In genomic region chrX:129783176-129783776, GRCh38 we compare ENCODE assay signal across 16 cellular contexts. TPM values are rescaled to one million over a fixed set of nuclear protein-coding genes. Genes with fewer than 3 reads are reported as not detected.
DNase-seq lines count a peak whose midpoint lies in the region; ATAC-seq and TF ChIP-seq lines count a peak whose summit lies in the region.
"Had no signal": no experiment of that assay in that cellular context is flagged by ENCODE, and none has a peak within 500 bp of the region (broad histone marks: within the 10 kb centered on the region; RNA-seq: fewer than 3 reads in every experiment).

No MANE protein-coding gene starts in this region.

- TF ChIP-seq CTCF in HEK293 (tag by site-specific recombination; IDR thresholded peaks at IDR 0.05) (no peak), WERI-Rb-1 (IDR thresholded peaks at IDR 0.05; ENCODE audit: low read depth, low read length) (no peak)

- peak overlapping the region; percentile 91 for H3K27ac Mint-ChIP-seq in activated CD4-positive, alpha-beta T cell treated with anti-CD3 and anti-CD28 coated beads for 36 hours
- peak overlapping the region; percentile 93 for H3K27ac Mint-ChIP-seq in activated naive CD4-positive, alpha-beta T cell treated with anti-CD3 and anti-CD28 coated beads, Interleukin-2, amount 50 U/mL, for 24 hours
- H3K27ac Mint-ChIP-seq in natural killer cell treated with Interleukin-12 subunit alpha and Interleukin-12 subunit beta and Interleukin-15 and Interleukin-18, amount 100 ng/mL, for 72 hours, result peak overlapping the region; percentile 91 to 96
- H3K27ac Mint-ChIP-seq: nephron had no signal

- H2AFZ ChIP-seq in mesenchymal stem cell (ENCODE audit: low read depth, low read length), result no peak overlapping the region

- no peak overlapping the region for H3K9ac ChIP-seq in mesenchymal stem cell (ENCODE audit: low read length)

- H3K27me3 ChIP-seq in WERI-Rb-1 (ENCODE audit: insufficient read depth, low read depth, severe bottlenecking), result peaks cover 5% of the 10 kb centered on the region
- H3K27me3 ChIP-seq in mesenchymal stem cell (ENCODE audit: control insufficient read depth in 1 of 2, insufficient read depth in 1 of 2, low read length in 2 of 2), result peaks cover 0 to 37% of the 10 kb centered on the region in 2 experiments
- H3K27me3 ChIP-seq: Peyer's patch, transverse colon had no signal

- H3K36me3 ChIP-seq in HEK293 (ENCODE audit: control insufficient read depth in 2 of 2, insufficient read depth in 1 of 2, low read length in 2 of 2) (no peaks in the 10 kb centered on the region), WERI-Rb-1 (no peaks in the 10 kb centered on the region), mesenchymal stem cell (ENCODE audit: control insufficient read depth in 1 of 2, insufficient read depth in 2 of 2, low read depth in 1 of 2, low read length in 2 of 2) (no peaks in the 10 kb centered on the region)
- H3K36me3 ChIP-seq: Peyer's patch, transverse colon had no signal

- peak overlapping the region; percentile 79 for H3K4me3 Mint-ChIP-seq in activated CD4-positive, alpha-beta T cell treated with anti-CD3 and anti-CD28 coated beads for 36 hours
- H3K4me3 Mint-ChIP-seq in activated naive CD4-positive, alpha-beta T cell treated with anti-CD3 and anti-CD28 coated beads, Interleukin-2, amount 50 U/mL, for 24 hours, result peak overlapping the region; percentile 91
- H3K4me3 Mint-ChIP-seq in natural killer cell treated with Interleukin-12 subunit alpha and Interleukin-12 subunit beta and Interleukin-15 and Interleukin-18, amount 100 ng/mL, for 72 hours, result peak overlapping the region; percentile 95
- H3K4me3 Mint-ChIP-seq: nephron had no signal

- H3K4me1 Mint-ChIP-seq in activated CD4-positive, alpha-beta T cell treated with anti-CD3 and anti-CD28 coated beads for 36 hours, result peaks cover 54% of the 10 kb centered on the region
- peaks cover 66% of the 10 kb centered on the region for H3K4me1 Mint-ChIP-seq in activated naive CD4-positive, alpha-beta T cell treated with anti-CD3 and anti-CD28 coated beads, Interleukin-2, amount 50 U/mL, for 24 hours
- H3K4me1 Mint-ChIP-seq in natural killer cell treated with Interleukin-12 subunit alpha and Interleukin-12 subunit beta and Interleukin-15 and Interleukin-18, amount 100 ng/mL, for 72 hours (ENCODE audit: low read depth in 2 of 2), result peaks cover 58 to 69% of the 10 kb centered on the region in 2 donors

- H2BK120ac ChIP-seq in mesenchymal stem cell (ENCODE audit: low read depth, low read length), result no peak overlapping the region

- WGBS in mesenchymal stem cell, result 93% methylated on average over 13 of the region's 13 CpGs

- no peaks in the 10 kb centered on the region for H3K79me1 ChIP-seq in mesenchymal stem cell (replicated peaks; ENCODE audit: low read length, poor library complexity, severe bottlenecking)

- H2BK5ac ChIP-seq in mesenchymal stem cell (ENCODE audit: low read depth, low read length, poor library complexity, severe bottlenecking), result no peak overlapping the region

- intact Hi-C loops in activated CD4-positive, alpha-beta T cell treated with anti-CD3 and anti-CD28 coated beads for 36 hours (cut with DNase I, micrococcal nuclease), result loop anchor here (5.0 kb wide), 3 partner anchors 199 to 1119 kb away; partner anchors contain the start of genes BCORL1 (in 1 of the 2), ENOX2 (in 1 of the 2) and RAB33A (in 1 of the 2)

- H3K27ac ChIP-seq in HEK293 (ENCODE audit: extremely low read depth, low read depth, low read length) (no peak overlapping the region), WERI-Rb-1 (no peak overlapping the region), mesenchymal stem cell (ENCODE audit: low read length, poor library complexity, severe bottlenecking) (no peak overlapping the region)
- H3K27ac ChIP-seq: epithelial cell of prostate had no signal

- H3K4me3 ChIP-seq in HEK293 (ENCODE audit: low read depth, low read length), result no peak overlapping the region
- H3K4me3 ChIP-seq in WERI-Rb-1 (ENCODE audit: low read depth, low read length), result no peak overlapping the region
- no peak overlapping the region for H3K4me3 ChIP-seq in mesenchymal stem cell (ENCODE audit: insufficient read depth in 1 of 2, low read depth in 1 of 2, low read length in 2 of 2)
- H3K4me3 ChIP-seq: transverse colon had no signal

- no peak overlapping the region for H2BK15ac ChIP-seq in mesenchymal stem cell (ENCODE audit: low read depth, poor library complexity, severe bottlenecking)

- H3K36me3 Mint-ChIP-seq in activated CD4-positive, alpha-beta T cell treated with anti-CD3 and anti-CD28 coated beads for 36 hours (ENCODE audit: low read depth), result peaks cover 73% of the 10 kb centered on the region
- H3K36me3 Mint-ChIP-seq in activated naive CD4-positive, alpha-beta T cell treated with anti-CD3 and anti-CD28 coated beads, Interleukin-2, amount 50 U/mL, for 24 hours, result peaks cover 11% of the 10 kb centered on the region
- peaks cover 14% of the 10 kb centered on the region for H3K36me3 Mint-ChIP-seq in natural killer cell treated with Interleukin-12 subunit alpha and Interleukin-12 subunit beta and Interleukin-15 and Interleukin-18, amount 100 ng/mL, for 72 hours

- no peak overlapping the region for H3K18ac ChIP-seq in mesenchymal stem cell (ENCODE audit: low read depth in 1 of 2, low read length in 2 of 2)

- H3K4me2 ChIP-seq in mesenchymal stem cell (ENCODE audit: low read length, poor library complexity, severe bottlenecking), result no peak overlapping the region

- H3K14ac ChIP-seq in mesenchymal stem cell (ENCODE audit: low read length in 2 of 2), result no peak overlapping the region

- no peaks in the 10 kb centered on the region for H3K27me3 Mint-ChIP-seq in activated CD4-positive, alpha-beta T cell treated with anti-CD3 and anti-CD28 coated beads for 36 hours
- H3K27me3 Mint-ChIP-seq in activated naive CD4-positive, alpha-beta T cell treated with anti-CD3 and anti-CD28 coated beads, Interleukin-2, amount 50 U/mL, for 24 hours, result no peaks in the 10 kb centered on the region
- no peaks in the 10 kb centered on the region for H3K27me3 Mint-ChIP-seq in natural killer cell treated with Interleukin-12 subunit alpha and Interleukin-12 subunit beta and Interleukin-15 and Interleukin-18, amount 100 ng/mL, for 72 hours

- no peak overlapping the region for H3K23ac ChIP-seq in mesenchymal stem cell (ENCODE audit: low read length in 2 of 2)

- H4K8ac ChIP-seq in mesenchymal stem cell (ENCODE audit: low read length), result no peak overlapping the region

- ATAC-seq in activated CD4-positive, alpha-beta T cell treated with anti-CD3 and anti-CD28 coated beads for 36 hours, result peak; percentile 5
- no peak for ATAC-seq in natural killer cell treated with Interleukin-12 subunit alpha and Interleukin-12 subunit beta and Interleukin-15 and Interleukin-18, amount 100 ng/mL, for 72 hours

- H3K4ac ChIP-seq in mesenchymal stem cell (ENCODE audit: low read depth in 1 of 2, low read length in 2 of 2), result no peak overlapping the region

- H3K9me3 Mint-ChIP-seq in activated CD4-positive, alpha-beta T cell treated with anti-CD3 and anti-CD28 coated beads for 36 hours (ENCODE audit: low read depth), result no peaks in the 10 kb centered on the region
- no peaks in the 10 kb centered on the region for H3K9me3 Mint-ChIP-seq in activated naive CD4-positive, alpha-beta T cell treated with anti-CD3 and anti-CD28 coated beads, Interleukin-2, amount 50 U/mL, for 24 hours
- peaks cover 5% of the 10 kb centered on the region for H3K9me3 Mint-ChIP-seq in natural killer cell treated with Interleukin-12 subunit alpha and Interleukin-12 subunit beta and Interleukin-15 and Interleukin-18, amount 100 ng/mL, for 72 hours

- H2BK12ac ChIP-seq in mesenchymal stem cell (ENCODE audit: low read length in 2 of 2), result no peak overlapping the region

- POLR2A ChIA-PET in activated CD4-positive, alpha-beta T cell treated with anti-CD3 and anti-CD28 coated beads for 36 hours (lab: Charles Lee), result interaction anchor here (1.3 kb wide), 1 partner anchor 27 kb away, joined by 4 read pairs; no protein-coding TSS in a partner anchor
- POLR2A ChIA-PET in HEK293 (lab: Yijun Ruan, JAX), result no interaction called here

- H3K4me1 ChIP-seq in HEK293 (ENCODE audit: control insufficient read depth, insufficient read depth, low read length) (no peaks in the 10 kb centered on the region), mesenchymal stem cell (ENCODE audit: control insufficient read depth, insufficient read depth, low read depth, low read length) (no peaks in the 10 kb centered on the region)
- H3K4me1 ChIP-seq: transverse colon had no signal

- H3K9me3 ChIP-seq in HEK293 (ENCODE audit: control insufficient read depth, insufficient read depth, low read depth, low read length), result no peaks in the 10 kb centered on the region
- no peaks in the 10 kb centered on the region for H3K9me3 ChIP-seq in WERI-Rb-1 (ENCODE audit: severe bottlenecking)
- no peaks in the 10 kb centered on the region for H3K9me3 ChIP-seq in mesenchymal stem cell (ENCODE audit: control insufficient read depth, low read length)
- H3K9me3 ChIP-seq: Peyer's patch, transverse colon had no signal

- DNase-seq in activated CD4-positive, alpha-beta T cell treated with anti-CD3 and anti-CD28 coated beads for 36 hours, result peak; percentile 51
- no peak for DNase-seq in activated CD4-positive, alpha-beta T cell treated with anti-CD3 and anti-CD28 coated beads, Interleukin-2, amount 50 U/mL, for 48 hours
- DNase-seq in natural killer cell treated with Interleukin-12 subunit alpha and Interleukin-12 subunit beta and Interleukin-15 and Interleukin-18, amount 100 ng/mL, for 72 hours (ENCODE audit: low spot score), result no peak
- DNase-seq in WERI-Rb-1, result no peak
- no peak for DNase-seq in AG20443 (ENCODE audit: low spot score)
- no peak for DNase-seq in mesenchymal stem cell
- DNase-seq: DMS 273 treated with DMSO at 0.1 percent for 48 hours, HCEC 1CT, NCI-H1417, NCI-H524, Peyer's patch, transverse colon had no signal

- H2AK5ac ChIP-seq in mesenchymal stem cell (ENCODE audit: low read length, severe bottlenecking), result no peak overlapping the region

- CTCF ChIA-PET in activated CD4-positive, alpha-beta T cell treated with anti-CD3 and anti-CD28 coated beads for 36 hours (lab: Charles Lee), result interaction anchor here (0.5 to 1.8 kb wide), 7 partner anchors 8 to 124 kb away, joined by 3 to 8 read pairs (median 3); no protein-coding TSS in a partner anchor
- CTCF ChIA-PET in HEK293 (lab: Yijun Ruan, JAX), result interaction anchor here (0.9 kb wide), 1 partner anchor 174 kb away, joined by 4 read pairs; no protein-coding TSS in a partner anchor

- no peak overlapping the region for H4K91ac ChIP-seq in mesenchymal stem cell (ENCODE audit: low read length)

TF ChIP-seq in HEK293, 187 proteins besides CTCF, POLR2A, EP300 and RAD21 (continues in another document):
- TF ChIP-seq ZNF660 (tag by site-specific recombination; IDR thresholded peaks at IDR 0.05), result no peak

RNA-seq across cellular contexts. Expression of gene SASH3, which starts 3.5 kb away (rescaled TPM):
- 100 to 1,000 TPM; 118 to 126 TPM for total RNA-seq in activated CD4-positive, alpha-beta T cell treated with anti-CD3 and anti-CD28 coated beads for 36 hours
- 100 to 1,000 TPM; 243 to 317 TPM for total RNA-seq in natural killer cell treated with Interleukin-12 subunit alpha and Interleukin-12 subunit beta and Interleukin-15 and Interleukin-18, amount 100 ng/mL, for 72 hours
- not detected for polyA plus RNA-seq in mesenchymal stem cell (2013, experiment 1 of 2)
- not detected for polyA plus RNA-seq in mesenchymal stem cell (2013, experiment 2 of 2)

RNA-seq across cellular contexts. Expression of gene XPNPEP2, which starts 44.5 kb away (rescaled TPM):
- total RNA-seq in activated CD4-positive, alpha-beta T cell treated with anti-CD3 and anti-CD28 coated beads for 36 hours, result under 1 TPM; 0.43 to 0.63 TPM
- total RNA-seq in natural killer cell treated with Interleukin-12 subunit alpha and Interleukin-12 subunit beta and Interleukin-15 and Interleukin-18, amount 100 ng/mL, for 72 hours, result under 1 TPM; 0.14 to 0.55 TPM
- polyA plus RNA-seq in mesenchymal stem cell (2013, experiment 1 of 2), result 0.59 TPM
- polyA plus RNA-seq in mesenchymal stem cell (2013, experiment 2 of 2), result 0.37 TPM
